ENCODE assay signal across 1 cellular context in the genomic region with DNA sequence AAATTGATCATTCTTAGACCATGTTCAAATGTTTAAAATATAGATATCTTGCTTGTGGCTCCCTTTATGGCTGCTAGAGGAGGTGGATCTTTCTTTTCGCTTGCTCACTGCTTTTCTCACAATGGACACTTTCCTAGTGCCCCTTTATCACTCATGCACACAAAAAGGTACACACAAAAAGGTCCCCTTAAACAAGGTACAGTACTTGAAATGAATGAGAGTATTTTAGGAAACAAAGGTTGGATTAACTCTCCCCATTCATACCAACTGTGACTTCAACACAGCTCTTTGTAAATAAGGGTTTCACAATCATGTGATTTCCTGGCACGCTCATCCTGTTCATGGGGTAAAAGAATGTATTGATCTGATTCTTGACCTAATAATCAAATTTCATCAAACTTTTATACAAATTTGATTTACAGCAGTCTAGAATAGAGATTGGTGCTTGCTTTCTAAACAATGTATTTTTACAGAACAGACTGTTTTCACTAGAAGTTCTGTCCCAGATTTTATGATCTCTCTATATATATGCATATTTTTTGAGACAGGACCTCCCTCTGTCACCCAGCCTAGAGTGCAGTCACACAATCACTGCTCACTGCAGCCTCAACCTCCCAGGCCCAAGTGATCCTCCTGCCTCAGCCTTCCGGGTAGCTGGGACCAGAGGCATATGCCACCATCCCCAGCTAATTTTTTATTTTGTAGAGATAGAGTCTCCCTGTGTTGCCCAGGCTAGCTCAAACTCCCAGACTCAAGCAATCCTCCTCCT.
TF ChIP-seq lines count a peak whose summit lies in the region.

No MANE protein-coding gene starts in this region.

TF ChIP-seq in HepG2, 621 proteins besides CTCF, POLR2A, EP300 and RAD21 (continued from another document and continues in another):
- TF ChIP-seq, protein P1, sequence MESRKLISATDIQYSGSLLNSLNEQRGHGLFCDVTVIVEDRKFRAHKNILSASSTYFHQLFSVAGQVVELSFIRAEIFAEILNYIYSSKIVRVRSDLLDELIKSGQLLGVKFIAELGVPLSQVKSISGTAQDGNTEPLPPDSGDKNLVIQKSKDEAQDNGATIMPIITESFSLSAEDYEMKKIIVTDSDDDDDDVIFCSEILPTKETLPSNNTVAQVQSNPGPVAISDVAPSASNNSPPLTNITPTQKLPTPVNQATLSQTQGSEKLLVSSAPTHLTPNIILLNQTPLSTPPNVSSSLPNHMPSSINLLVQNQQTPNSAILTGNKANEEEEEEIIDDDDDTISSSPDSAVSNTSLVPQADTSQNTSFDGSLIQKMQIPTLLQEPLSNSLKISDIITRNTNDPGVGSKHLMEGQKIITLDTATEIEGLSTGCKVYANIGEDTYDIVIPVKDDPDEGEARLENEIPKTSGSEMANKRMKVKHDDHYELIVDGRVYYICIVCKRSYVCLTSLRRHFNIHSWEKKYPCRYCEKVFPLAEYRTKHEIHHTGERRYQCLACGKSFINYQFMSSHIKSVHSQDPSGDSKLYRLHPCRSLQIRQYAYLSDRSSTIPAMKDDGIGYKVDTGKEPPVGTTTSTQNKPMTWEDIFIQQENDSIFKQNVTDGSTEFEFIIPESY (CRISPR knock-in tag; IDR thresholded peaks at IDR 0.05) = no peak
- TF ChIP-seq KDM3A (CRISPR knock-in tag; IDR thresholded peaks at IDR 0.05; ENCODE audit: low read depth) = no peak
- no peak for TF ChIP-seq HCFC1 (IDR thresholded peaks at IDR 0.05; ENCODE audit: low read depth, low read length)
- TF ChIP-seq, protein P2, sequence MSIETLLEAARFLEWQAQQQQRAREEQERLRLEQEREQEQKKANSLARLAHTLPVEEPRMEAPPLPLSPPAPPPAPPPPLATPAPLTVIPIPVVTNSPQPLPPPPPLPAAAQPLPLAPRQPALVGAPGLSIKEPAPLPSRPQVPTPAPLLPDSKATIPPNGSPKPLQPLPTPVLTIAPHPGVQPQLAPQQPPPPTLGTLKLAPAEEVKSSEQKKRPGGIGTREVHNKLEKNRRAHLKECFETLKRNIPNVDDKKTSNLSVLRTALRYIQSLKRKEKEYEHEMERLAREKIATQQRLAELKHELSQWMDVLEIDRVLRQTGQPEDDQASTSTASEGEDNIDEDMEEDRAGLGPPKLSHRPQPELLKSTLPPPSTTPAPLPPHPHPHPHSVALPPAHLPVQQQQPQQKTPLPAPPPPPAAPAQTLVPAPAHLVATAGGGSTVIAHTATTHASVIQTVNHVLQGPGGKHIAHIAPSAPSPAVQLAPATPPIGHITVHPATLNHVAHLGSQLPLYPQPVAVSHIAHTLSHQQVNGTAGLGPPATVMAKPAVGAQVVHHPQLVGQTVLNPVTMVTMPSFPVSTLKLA (IDR thresholded peaks at IDR 0.05) = no peak
- no peak for TF ChIP-seq GPN1 (CRISPR knock-in tag; IDR thresholded peaks at IDR 0.05; ENCODE audit: borderline replicate concordance)
- TF ChIP-seq ZNF879 (CRISPR knock-in tag; IDR thresholded peaks at IDR 0.05) = no peak
- no peak for TF ChIP-seq FOXM1 (CRISPR knock-in tag; IDR thresholded peaks at IDR 0.05)
- peak; percentile 96 for TF ChIP-seq SOX5 (CRISPR knock-in tag; IDR thresholded peaks at IDR 0.05; ENCODE audit: borderline replicate concordance)
- no peak for TF ChIP-seq TEAD2 (CRISPR knock-in tag; IDR thresholded peaks at IDR 0.05)
- TF ChIP-seq SOX13 (IDR thresholded peaks at IDR 0.05) = peak; percentile 73
- peak in 1 of 2 experiments; percentile 97; a peak in 2 of 4 replicates for TF ChIP-seq SOX13 (CRISPR knock-in tag; conservative IDR thresholded peaks at IDR 0.05 in 1 of 2, IDR thresholded peaks at IDR 0.05 in 1 of 2)
- TF ChIP-seq RORA (CRISPR knock-in tag; IDR thresholded peaks at IDR 0.05) = 0 out of 2 replicates have a peak, but pooled peaks have one; percentile 77
- peak; percentile 29; the same call in 1 of the 2 replicates for TF ChIP-seq KDM1A (CRISPR knock-in tag; IDR thresholded peaks at IDR 0.05)
- no peak for TF ChIP-seq ZC3H13 (CRISPR knock-in tag; IDR thresholded peaks at IDR 0.05)
- no peak for TF ChIP-seq FOXC1 (CRISPR knock-in tag; IDR thresholded peaks at IDR 0.05; ENCODE audit: borderline replicate concordance)
- no peak for TF ChIP-seq IRX3 (CRISPR knock-in tag; IDR thresholded peaks at IDR 0.05; ENCODE audit: borderline replicate concordance, low read depth)
- no peak for TF ChIP-seq SAFB2 (CRISPR knock-in tag; IDR thresholded peaks at IDR 0.05; ENCODE audit: borderline replicate concordance, low read depth)
- TF ChIP-seq, protein P3, sequence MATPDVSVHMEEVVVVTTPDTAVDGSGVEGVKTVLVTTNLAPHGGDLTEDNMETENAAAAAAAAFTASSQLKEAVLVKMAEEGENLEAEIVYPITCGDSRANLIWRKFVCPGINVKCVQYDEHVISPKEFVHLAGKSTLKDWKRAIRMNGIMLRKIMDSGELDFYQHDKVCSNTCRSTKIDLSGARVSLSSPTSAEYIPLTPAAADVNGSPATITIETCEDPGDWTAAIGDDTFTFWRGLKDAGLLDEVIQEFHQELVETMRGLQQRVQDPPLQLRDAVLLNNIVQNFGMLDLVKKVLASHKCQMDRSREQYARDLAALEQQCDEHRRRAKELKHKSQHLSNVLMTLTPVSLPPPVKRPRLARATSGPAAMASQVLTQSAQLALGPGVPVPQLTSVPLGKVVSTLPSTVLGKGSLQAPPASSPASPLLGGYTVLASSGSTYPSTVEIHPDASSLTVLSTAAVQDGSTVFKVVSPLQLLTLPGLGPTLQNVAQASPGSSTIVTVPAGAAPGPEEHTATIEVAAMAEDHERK (CRISPR knock-in tag; IDR thresholded peaks at IDR 0.05; ENCODE audit: low read depth) = no peak
- no peak for TF ChIP-seq ZNF432 (CRISPR knock-in tag; IDR thresholded peaks at IDR 0.05; ENCODE audit: borderline replicate concordance)
- peak; percentile 49; the same call in 1 of the 2 replicates for TF ChIP-seq ZNF12 (CRISPR knock-in tag; IDR thresholded peaks at IDR 0.05)
- TF ChIP-seq ZNF703 (CRISPR knock-in tag; IDR thresholded peaks at IDR 0.05; ENCODE audit: borderline replicate concordance) = no peak
- TF ChIP-seq ZFP1 (CRISPR knock-in tag; IDR thresholded peaks at IDR 0.05) = 0 out of 2 replicates have a peak, but pooled peaks have one; percentile 21
- TF ChIP-seq ZNF44 (CRISPR knock-in tag; IDR thresholded peaks at IDR 0.05) = no peak
- peak; percentile 70; the same call in 1 of the 2 replicates for TF ChIP-seq ZNF614 (CRISPR knock-in tag; IDR thresholded peaks at IDR 0.05; ENCODE audit: borderline replicate concordance)
- TF ChIP-seq ZNF850 (CRISPR knock-in tag; conservative IDR thresholded peaks at IDR 0.05) = no peak
- TF ChIP-seq, protein P4, sequence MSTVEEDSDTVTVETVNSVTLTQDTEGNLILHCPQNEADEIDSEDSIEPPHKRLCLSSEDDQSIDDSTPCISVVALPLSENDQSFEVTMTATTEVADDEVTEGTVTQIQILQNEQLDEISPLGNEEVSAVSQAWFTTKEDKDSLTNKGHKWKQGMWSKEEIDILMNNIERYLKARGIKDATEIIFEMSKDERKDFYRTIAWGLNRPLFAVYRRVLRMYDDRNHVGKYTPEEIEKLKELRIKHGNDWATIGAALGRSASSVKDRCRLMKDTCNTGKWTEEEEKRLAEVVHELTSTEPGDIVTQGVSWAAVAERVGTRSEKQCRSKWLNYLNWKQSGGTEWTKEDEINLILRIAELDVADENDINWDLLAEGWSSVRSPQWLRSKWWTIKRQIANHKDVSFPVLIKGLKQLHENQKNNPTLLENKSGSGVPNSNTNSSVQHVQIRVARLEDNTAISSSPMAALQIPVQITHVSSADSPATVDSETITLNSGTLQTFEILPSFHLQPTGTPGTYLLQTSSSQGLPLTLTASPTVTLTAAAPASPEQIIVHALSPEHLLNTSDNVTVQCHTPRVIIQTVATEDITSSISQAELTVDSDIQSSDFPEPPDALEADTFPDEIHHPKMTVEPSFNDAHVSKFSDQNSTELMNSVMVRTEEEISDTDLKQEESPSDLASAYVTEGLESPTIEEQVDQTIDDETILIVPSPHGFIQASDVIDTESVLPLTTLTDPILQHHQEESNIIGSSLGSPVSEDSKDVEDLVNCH (CRISPR knock-in tag; IDR thresholded peaks at IDR 0.05) = no peak
- TF ChIP-seq, protein P5, sequence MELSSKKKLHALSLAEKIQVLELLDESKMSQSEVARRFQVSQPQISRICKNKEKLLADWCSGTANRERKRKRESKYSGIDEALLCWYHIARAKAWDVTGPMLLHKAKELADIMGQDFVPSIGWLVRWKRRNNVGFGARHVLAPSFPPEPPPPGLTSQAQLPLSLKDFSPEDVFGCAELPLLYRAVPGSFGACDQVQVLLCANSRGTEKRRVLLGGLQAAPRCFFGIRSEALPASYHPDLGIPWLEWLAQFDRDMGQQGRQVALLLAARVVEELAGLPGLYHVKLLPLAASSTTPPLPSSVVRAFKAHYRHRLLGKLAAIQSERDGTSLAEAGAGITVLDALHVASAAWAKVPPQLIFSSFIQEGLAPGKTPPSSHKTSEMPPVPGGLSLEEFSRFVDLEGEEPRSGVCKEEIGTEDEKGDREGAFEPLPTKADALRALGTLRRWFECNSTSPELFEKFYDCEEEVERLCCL (CRISPR knock-in tag; IDR thresholded peaks at IDR 0.05; ENCODE audit: borderline replicate concordance) = no peak
- no peak for TF ChIP-seq FOXP1 (IDR thresholded peaks at IDR 0.05)
- peak; percentile 87 for TF ChIP-seq FOXP1 (CRISPR knock-in tag; IDR thresholded peaks at IDR 0.05)
- no peak for TF ChIP-seq EED (CRISPR knock-in tag; IDR thresholded peaks at IDR 0.05)
- TF ChIP-seq, protein P6, sequence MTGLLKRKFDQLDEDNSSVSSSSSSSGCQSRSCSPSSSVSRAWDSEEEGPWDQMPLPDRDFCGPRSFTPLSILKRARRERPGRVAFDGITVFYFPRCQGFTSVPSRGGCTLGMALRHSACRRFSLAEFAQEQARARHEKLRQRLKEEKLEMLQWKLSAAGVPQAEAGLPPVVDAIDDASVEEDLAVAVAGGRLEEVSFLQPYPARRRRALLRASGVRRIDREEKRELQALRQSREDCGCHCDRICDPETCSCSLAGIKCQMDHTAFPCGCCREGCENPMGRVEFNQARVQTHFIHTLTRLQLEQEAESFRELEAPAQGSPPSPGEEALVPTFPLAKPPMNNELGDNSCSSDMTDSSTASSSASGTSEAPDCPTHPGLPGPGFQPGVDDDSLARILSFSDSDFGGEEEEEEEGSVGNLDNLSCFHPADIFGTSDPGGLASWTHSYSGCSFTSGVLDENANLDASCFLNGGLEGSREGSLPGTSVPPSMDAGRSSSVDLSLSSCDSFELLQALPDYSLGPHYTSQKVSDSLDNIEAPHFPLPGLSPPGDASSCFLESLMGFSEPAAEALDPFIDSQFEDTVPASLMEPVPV (CRISPR knock-in tag; IDR thresholded peaks at IDR 0.05) = no peak
- TF ChIP-seq RFX3 (CRISPR knock-in tag; IDR thresholded peaks at IDR 0.05) = no peak
- TF ChIP-seq, protein P7, sequence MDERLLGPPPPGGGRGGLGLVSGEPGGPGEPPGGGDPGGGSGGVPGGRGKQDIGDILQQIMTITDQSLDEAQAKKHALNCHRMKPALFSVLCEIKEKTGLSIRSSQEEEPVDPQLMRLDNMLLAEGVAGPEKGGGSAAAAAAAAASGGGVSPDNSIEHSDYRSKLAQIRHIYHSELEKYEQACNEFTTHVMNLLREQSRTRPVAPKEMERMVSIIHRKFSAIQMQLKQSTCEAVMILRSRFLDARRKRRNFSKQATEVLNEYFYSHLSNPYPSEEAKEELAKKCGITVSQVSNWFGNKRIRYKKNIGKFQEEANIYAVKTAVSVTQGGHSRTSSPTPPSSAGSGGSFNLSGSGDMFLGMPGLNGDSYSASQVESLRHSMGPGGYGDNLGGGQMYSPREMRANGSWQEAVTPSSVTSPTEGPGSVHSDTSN (CRISPR knock-in tag; IDR thresholded peaks at IDR 0.05) = no peak
- TF ChIP-seq ZNF543 (CRISPR knock-in tag; IDR thresholded peaks at IDR 0.05) = no peak
- TF ChIP-seq REPIN1 (CRISPR knock-in tag; IDR thresholded peaks at IDR 0.05; ENCODE audit: borderline replicate concordance, low read depth) = peak; percentile 53; the same call in 1 of the 2 replicates
- no peak for TF ChIP-seq DR1 (CRISPR knock-in tag; IDR thresholded peaks at IDR 0.05)
- TF ChIP-seq ZNF446 (CRISPR knock-in tag; IDR thresholded peaks at IDR 0.05) = no peak
- TF ChIP-seq TOPORS (CRISPR knock-in tag; IDR thresholded peaks at IDR 0.05) = no peak
- TF ChIP-seq ZNF549 (CRISPR knock-in tag; IDR thresholded peaks at IDR 0.05) = no peak
- TF ChIP-seq, protein P8, sequence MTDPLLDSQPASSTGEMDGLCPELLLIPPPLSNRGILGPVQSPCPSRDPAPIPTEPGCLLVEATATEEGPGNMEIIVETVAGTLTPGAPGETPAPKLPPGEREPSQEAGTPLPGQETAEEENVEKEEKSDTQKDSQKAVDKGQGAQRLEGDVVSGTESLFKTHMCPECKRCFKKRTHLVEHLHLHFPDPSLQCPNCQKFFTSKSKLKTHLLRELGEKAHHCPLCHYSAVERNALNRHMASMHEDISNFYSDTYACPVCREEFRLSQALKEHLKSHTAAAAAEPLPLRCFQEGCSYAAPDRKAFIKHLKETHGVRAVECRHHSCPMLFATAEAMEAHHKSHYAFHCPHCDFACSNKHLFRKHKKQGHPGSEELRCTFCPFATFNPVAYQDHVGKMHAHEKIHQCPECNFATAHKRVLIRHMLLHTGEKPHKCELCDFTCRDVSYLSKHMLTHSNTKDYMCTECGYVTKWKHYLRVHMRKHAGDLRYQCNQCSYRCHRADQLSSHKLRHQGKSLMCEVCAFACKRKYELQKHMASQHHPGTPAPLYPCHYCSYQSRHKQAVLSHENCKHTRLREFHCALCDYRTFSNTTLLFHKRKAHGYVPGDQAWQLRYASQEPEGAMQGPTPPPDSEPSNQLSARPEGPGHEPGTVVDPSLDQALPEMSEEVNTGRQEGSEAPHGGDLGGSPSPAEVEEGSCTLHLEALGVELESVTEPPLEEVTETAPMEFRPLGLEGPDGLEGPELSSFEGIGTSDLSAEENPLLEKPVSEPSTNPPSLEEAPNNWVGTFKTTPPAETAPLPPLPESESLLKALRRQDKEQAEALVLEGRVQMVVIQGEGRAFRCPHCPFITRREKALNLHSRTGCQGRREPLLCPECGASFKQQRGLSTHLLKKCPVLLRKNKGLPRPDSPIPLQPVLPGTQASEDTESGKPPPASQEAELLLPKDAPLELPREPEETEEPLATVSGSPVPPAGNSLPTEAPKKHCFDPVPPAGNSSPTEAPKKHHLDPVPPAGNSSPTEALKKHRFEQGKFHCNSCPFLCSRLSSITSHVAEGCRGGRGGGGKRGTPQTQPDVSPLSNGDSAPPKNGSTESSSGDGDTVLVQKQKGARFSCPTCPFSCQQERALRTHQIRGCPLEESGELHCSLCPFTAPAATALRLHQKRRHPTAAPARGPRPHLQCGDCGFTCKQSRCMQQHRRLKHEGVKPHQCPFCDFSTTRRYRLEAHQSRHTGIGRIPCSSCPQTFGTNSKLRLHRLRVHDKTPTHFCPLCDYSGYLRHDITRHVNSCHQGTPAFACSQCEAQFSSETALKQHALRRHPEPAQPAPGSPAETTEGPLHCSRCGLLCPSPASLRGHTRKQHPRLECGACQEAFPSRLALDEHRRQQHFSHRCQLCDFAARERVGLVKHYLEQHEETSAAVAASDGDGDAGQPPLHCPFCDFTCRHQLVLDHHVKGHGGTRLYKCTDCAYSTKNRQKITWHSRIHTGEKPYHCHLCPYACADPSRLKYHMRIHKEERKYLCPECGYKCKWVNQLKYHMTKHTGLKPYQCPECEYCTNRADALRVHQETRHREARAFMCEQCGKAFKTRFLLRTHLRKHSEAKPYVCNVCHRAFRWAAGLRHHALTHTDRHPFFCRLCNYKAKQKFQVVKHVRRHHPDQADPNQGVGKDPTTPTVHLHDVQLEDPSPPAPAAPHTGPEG (CRISPR knock-in tag; IDR thresholded peaks at IDR 0.05) = no peak
- no peak for TF ChIP-seq ZNF615 (CRISPR knock-in tag; IDR thresholded peaks at IDR 0.05; ENCODE audit: borderline replicate concordance)
- TF ChIP-seq ZNF17 (CRISPR knock-in tag; IDR thresholded peaks at IDR 0.05) = no peak
- peak; percentile 73 for TF ChIP-seq SAP130 (CRISPR knock-in tag; IDR thresholded peaks at IDR 0.05; ENCODE audit: low read depth)
- TF ChIP-seq ZNF350 (CRISPR knock-in tag; IDR thresholded peaks at IDR 0.05; ENCODE audit: borderline replicate concordance, low read depth) = no peak
